Comparison of ENCODE assay signal across 8 cellular contexts in the genomic region with DNA sequence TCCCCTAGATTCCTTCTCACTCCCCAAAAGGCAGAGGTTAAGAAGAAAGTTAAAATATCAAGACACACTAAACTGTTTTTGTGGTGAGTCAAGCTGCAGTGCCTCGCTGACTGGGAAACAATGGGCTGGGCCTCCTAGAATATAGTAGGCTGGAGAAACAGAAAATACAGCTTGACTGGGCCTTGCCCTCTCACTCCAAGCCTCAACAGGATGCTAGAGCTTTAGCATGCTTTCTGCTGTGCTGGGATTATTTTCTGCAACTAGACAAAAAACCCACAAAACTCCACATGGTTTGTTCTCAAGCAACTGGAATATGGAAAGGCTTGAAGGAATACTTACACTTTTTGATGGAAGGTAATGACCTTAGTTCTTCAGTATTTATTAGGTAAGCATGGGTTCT. TPM values are rescaled to one million over a fixed set of nuclear protein-coding genes. Genes with fewer than 3 reads are reported as not detected.
DNase-seq lines count a peak whose midpoint lies in the region; ATAC-seq and TF ChIP-seq lines count a peak whose summit lies in the region.

No MANE protein-coding gene starts in this region.

- WGBS in aorta, 2 donors, result 0 to 4% methylated on average over 1 of the region's 1 CpG

- H3K9me3 ChIP-seq in cardiac muscle cell (ENCODE audit: low read depth) (no peaks in the 10 kb centered on the region), muscle layer of duodenum (ENCODE audit: control insufficient read depth in 1 of 2, low read length in 2 of 2) (no peaks in the 10 kb centered on the region), aorta (ENCODE audit: control insufficient read depth, low read length) (no peaks in the 10 kb centered on the region)

- ATAC-seq in aorta (ENCODE audit: low FRiP score), result peak; percentile 66
- ATAC-seq in GM18858 (IDR thresholded peaks at IDR 0.05; ENCODE audit: unreplicated experiment), result no peak

- intact Hi-C loops in cardiac septum (cut with DNase I) (no loop called here), dorsolateral prefrontal cortex (cut with DNase I) (loop anchor here (5.0 to 10.0 kb wide), 2 partner anchors 34 to 66 kb away; no protein-coding TSS in a partner anchor), aorta (cut with DNase I) (no loop called here)

- peak in 1 of 2 donors; percentile 68 for DNase-seq in cardiac muscle cell (ENCODE audit: low read depth in 1 of 2, low spot score in 1 of 2)
- DNase-seq in cardiac septum (ENCODE audit: low spot score), result no peak
- DNase-seq in dorsolateral prefrontal cortex, result peak in 1 of 10 donors; percentile 38
- peak in 1 of 2 donors; percentile 53 for DNase-seq in aorta
- DNase-seq in activated naive CD4-positive, alpha-beta T cell treated with Interleukin-2 at 50 U/mL for 16 hours, result no peak
- DNase-seq in NCI-H1105 (lab: John Stamatoyannopoulos, UW), result no peak

- TF ChIP-seq CTCF in cardiac muscle cell (IDR thresholded peaks at IDR 0.05; ENCODE audit: low read depth, low read length) (no peak), dorsolateral prefrontal cortex (IDR thresholded peaks at IDR 0.05 in 54 of 56, conservative IDR thresholded peaks at IDR 0.05 in 2 of 56; ENCODE audit: low read depth in 1 of 56, partially characterized antibody in 56 of 56) (no peak)

- H3K36me3 ChIP-seq in cardiac muscle cell, result no peaks in the 10 kb centered on the region
- no peaks in the 10 kb centered on the region for H3K36me3 ChIP-seq in muscle layer of duodenum (ENCODE audit: control insufficient read depth in 1 of 2, insufficient read depth in 2 of 2, low read length in 2 of 2)
- H3K36me3 ChIP-seq in aorta (ENCODE audit: control insufficient read depth in 1 of 2, insufficient read depth in 2 of 2, low read length in 1 of 2), result peaks cover 0 to 2% of the 10 kb centered on the region in 2 donors

- H3K27ac ChIP-seq in cardiac muscle cell, result peak overlapping the region; percentile 83
- peak overlapping the region; percentile 51 to 97 (median 91) for H3K27ac ChIP-seq in dorsolateral prefrontal cortex
- peak overlapping the region; percentile 89 for H3K27ac ChIP-seq in muscle layer of duodenum (ENCODE audit: low read length)
- H3K27ac ChIP-seq in aorta (ENCODE audit: low read depth in 1 of 2, low read length in 2 of 2), result peak overlapping the region; percentile 72 to 94

- H3K4me1 ChIP-seq in cardiac muscle cell (ENCODE audit: low read depth) (peaks cover 54% of the 10 kb centered on the region), muscle layer of duodenum (ENCODE audit: control insufficient read depth in 1 of 2, insufficient read depth in 2 of 2, low read length in 2 of 2) (peaks cover 65 to 83% of the 10 kb centered on the region in 2 donors), aorta (ENCODE audit: control insufficient read depth in 1 of 2, insufficient read depth in 2 of 2, low read length in 2 of 2) (peaks cover 26 to 45% of the 10 kb centered on the region in 2 donors)

- H3K4me3 ChIP-seq in cardiac muscle cell (no peak overlapping the region), dorsolateral prefrontal cortex (peak overlapping the region in 15 of 59 donors; percentile 1 to 55 (median 24)), muscle layer of duodenum (ENCODE audit: low read depth in 1 of 2, low read length in 2 of 2) (peak overlapping the region; percentile 32 to 46), aorta (ENCODE audit: low read length in 2 of 2) (no peak overlapping the region)

- H3K27me3 ChIP-seq in cardiac muscle cell (no peaks in the 10 kb centered on the region), dorsolateral prefrontal cortex (no peaks in the 10 kb centered on the region), muscle layer of duodenum (ENCODE audit: low read depth, low read length) (no peaks in the 10 kb centered on the region), aorta (ENCODE audit: control insufficient read depth in 1 of 2, insufficient read depth in 2 of 2, low read length in 1 of 2) (no peaks in the 10 kb centered on the region)

RNA-seq across cellular contexts. Expression of gene FOXO3, which starts 27.9 kb away (rescaled TPM):
- total RNA-seq in cardiac muscle cell, result 17.1 and 20.8 TPM in 2 replicates
- polyA plus RNA-seq in cardiac muscle cell, result 20.2 and 26.5 TPM in 2 replicates
- 32.1 TPM for total RNA-seq in cardiac septum
- 100 to 1,000 TPM in 4 of 120 experiments, 10 to 100 TPM in 116; 60.9 to 108 (median 81.7) TPM for total RNA-seq in dorsolateral prefrontal cortex
- total RNA-seq in aorta, result 10 to 100 TPM; 66.8 to 89.6 TPM
- 10 to 100 TPM; 11.0 to 21.4 TPM for polyA plus RNA-seq in aorta

Comparison
In these comparisons a context has a peak if more than half of its experiments do, and no peak if none do; other contexts are left out.
1. H3K4me3 ChIP-seq: peak in muscle layer of duodenum (2 of 2); none in cardiac muscle cell (single experiment) and aorta (0 of 2).
2. intact Hi-C loops: an anchor here in dorsolateral prefrontal cortex (5.0 to 10.0 kb wide); none called in cardiac septum and aorta.
3. Peak in every context shown above with its lines, with median percentiles within 50 percentile points of each other: H3K27ac ChIP-seq.